In genomic region chr10:133614830-133615580, GRCh38 we compare ENCODE assay signal across 23 cellular contexts. TPM values are rescaled to one million over a fixed set of nuclear protein-coding genes. Genes with fewer than 3 reads are reported as not detected.
DNase-seq lines count a peak whose midpoint lies in the region; TF ChIP-seq lines count a peak whose summit lies in the region.
"Had no signal": no experiment of that assay in that cellular context is flagged by ENCODE, and none has a peak within 500 bp of the region (broad histone marks: within the 10 kb centered on the region; RNA-seq: fewer than 3 reads in every experiment).

No MANE protein-coding gene starts in this region.

- TF ChIP-seq CTCF in colonic mucosa (IDR thresholded peaks at IDR 0.05) (no peak), prostate gland (IDR thresholded peaks at IDR 0.05) (no peak)

- H3K4me3 ChIP-seq in colonic mucosa = no peak overlapping the region
- H3K4me3 ChIP-seq in prostate gland = no peak overlapping the region
- H3K4me3 ChIP-seq: breast epithelium, lung, neural progenitor cell, right lobe of liver had no signal

- H3K9ac ChIP-seq in colonic mucosa (ENCODE audit: low read depth in 2 of 2, low read length in 2 of 2) = no peak overlapping the region
- H3K9ac ChIP-seq: neural progenitor cell had no signal

- DNase-seq in DMS 273 (lab: John Stamatoyannopoulos, UW; ENCODE audit: unreplicated experiment) (peak; percentile 91), DMS53 treated with DMSO at 0.1 percent for 48 hours (lab: John Stamatoyannopoulos, UW; ENCODE audit: unreplicated experiment) (peak; percentile 83), NCI-H2171 (lab: John Stamatoyannopoulos, UW) (peak; percentile 6), colonic mucosa (peak; percentile 23), prostate gland (ENCODE audit: low spot score) (no peak), cortex of kidney (lab: John Stamatoyannopoulos, UW) (no peak)
- DNase-seq in activated CD8-positive, alpha-beta memory T cell treated with anti-CD3 and anti-CD28 coated beads, Interleukin-2, amount 50 U/mL, for 48 hours = no peak
- no peak for DNase-seq in stimulated activated CD4-positive, alpha-beta T cell treated with anti-CD3 and anti-CD28 coated beads, Interleukin-4, amount 100 ng/mL, for 1 hour
- DNase-seq: activated CD4-positive, alpha-beta T cell treated with anti-CD3 and anti-CD28 coated beads, Interleukin-2, amount 10 ng/mL, durations not matched to agents 7 days and 5 days; activated naive CD4-positive, alpha-beta T cell treated with anti-CD3 and anti-CD28 coated beads, Interleukin-2, amount 10 ng/mL, durations not matched to agents 7 days and 5 days; amniotic stem cell; C1 segment of cervical spinal cord; H7; IMR-90; NCI-H146; NCI-H446 treated with DMSO at 0.1 percent for 48 hours; right lobe of liver; stimulated activated naive CD8-positive, alpha-beta T cell treated with anti-CD3 and anti-CD28 coated beads, Interleukin-15, Interleukin-2, amounts not matched to agents 100 U/mL and 50 U/mL, for 24 hours; WERI-Rb-1 had no signal

- H3K27ac ChIP-seq in colonic mucosa = no peak overlapping the region
- no peak overlapping the region for H3K27ac ChIP-seq in prostate gland
- H3K27ac ChIP-seq: breast epithelium, neural progenitor cell, right lobe of liver, WERI-Rb-1 had no signal

- H3K9me3 ChIP-seq in colonic mucosa = no peaks in the 10 kb centered on the region
- H3K9me3 ChIP-seq in prostate gland = no peaks in the 10 kb centered on the region
- H3K9me3 ChIP-seq: right lobe of liver had no signal

- 71% methylated on average over 10 of the region's 10 CpGs for WGBS in prostate gland

- H3K36me3 ChIP-seq in colonic mucosa = no peaks in the 10 kb centered on the region
- no peaks in the 10 kb centered on the region for H3K36me3 ChIP-seq in prostate gland
- H3K36me3 ChIP-seq: breast epithelium, neural progenitor cell, right lobe of liver, WERI-Rb-1 had no signal

- H3K4me1 ChIP-seq in colonic mucosa (no peaks in the 10 kb centered on the region), prostate gland (replicated peaks) (no peaks in the 10 kb centered on the region)
- H3K4me1 ChIP-seq: breast epithelium, neural progenitor cell, right lobe of liver had no signal

- intact Hi-C loops in colonic mucosa (cut with DNase I) (no loop called here), prostate gland (cut with DNase I) (no loop called here)

- no peak for TF ChIP-seq POLR2A in prostate gland (IDR thresholded peaks at IDR 0.05)

- H3K27me3 ChIP-seq in colonic mucosa (no peaks in the 10 kb centered on the region), prostate gland (replicated peaks; ENCODE audit: insufficient read depth) (no peaks in the 10 kb centered on the region)
- H3K27me3 ChIP-seq: breast epithelium, neural progenitor cell, right lobe of liver had no signal

RNA-seq across cellular contexts. Expression of gene FRG2B, which starts 11.6 kb away (rescaled TPM):
- not detected for total RNA-seq in colonic mucosa
- not detected for total RNA-seq in prostate gland
- total RNA-seq: activated CD4-positive, alpha-beta T cell treated with anti-CD3 and anti-CD28 coated beads, Interleukin-2, amount 10 ng/mL, durations not matched to agents 7 days and 5 days; breast epithelium; glomerular endothelial cell; IMR-90; lung; right lobe of liver had no signal

RNA-seq across cellular contexts. Expression of gene SYCE1, which starts 49.6 kb away (rescaled TPM):
- total RNA-seq in colonic mucosa (not detected), prostate gland (10 to 100 TPM in 1 of 2 donors, 1 to 10 TPM in 1; 1.7 to 12.3 TPM)
- total RNA-seq: glomerular endothelial cell, H7, IMR-90 had no signal

Comparison
In these comparisons a context has a peak if more than half of its experiments do, and no peak if none do; other contexts are left out.
1. DNase-seq: peak in DMS 273 (single experiment), DMS53 treated with DMSO at 0.1 percent for 48 hours (single experiment), NCI-H2171 (single experiment) and colonic mucosa (single experiment); none in prostate gland (single experiment), activated CD8-positive, alpha-beta memory T cell treated with anti-CD3 and anti-CD28 coated beads, Interleukin-2, amount 50 U/mL, for 48 hours (single experiment), stimulated activated CD4-positive, alpha-beta T cell treated with anti-CD3 and anti-CD28 coated beads, Interleukin-4, amount 100 ng/mL, for 1 hour (single experiment) and cortex of kidney (single experiment).